ENCODE assay signal across 20 cellular contexts in the genomic region with DNA sequence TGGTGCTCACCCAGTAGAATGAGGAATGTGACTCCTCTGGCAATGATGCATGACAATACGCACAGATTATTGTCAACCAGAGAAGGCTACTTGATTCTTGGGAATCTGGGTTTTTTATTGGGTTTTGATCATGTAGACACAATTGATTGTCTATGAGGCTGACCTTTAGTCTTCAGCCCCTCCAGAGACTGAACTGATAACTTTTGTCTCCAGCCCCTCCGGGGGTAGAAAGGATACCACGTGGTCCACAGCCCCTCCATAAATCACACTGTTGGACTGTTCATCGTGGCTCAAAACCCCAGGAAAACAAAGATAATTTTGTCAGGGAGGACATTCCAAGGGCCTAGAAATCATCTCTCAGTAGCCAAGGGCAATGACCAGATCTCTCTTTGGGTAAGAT. TPM values are rescaled to one million over a fixed set of nuclear protein-coding genes. Genes with fewer than 3 reads are reported as not detected.
"Had no signal": no experiment of that assay in that cellular context is flagged by ENCODE, and none has a peak within 500 bp of the region (broad histone marks: within the 10 kb centered on the region; RNA-seq: fewer than 3 reads in every experiment).

No MANE protein-coding gene starts in this region.

- H3K9me3 ChIP-seq: MG63 had no signal

- H3K27me3 ChIP-seq: MG63 had no signal

- H3K36me3 ChIP-seq: MG63 had no signal

- ATAC-seq: HepG2, SK-N-SH treated with all-trans-retinoic acid at 6 μM for 48 hours had no signal

- H3K4me3 ChIP-seq: MG63 had no signal

- H3K27ac ChIP-seq: RWPE1 had no signal

- DNase-seq: IMR-90, Karpas-422, KG1, MG63, NCI-H1092 treated with DMSO at 0.1 percent for 48 hours, NCI-H146, NCI-H1694 treated with DMSO at 0.1 percent for 48 hours, NCI-H2029, NCI-H2081 treated with DMSO at 0.1 percent for 48 hours, NCI-H2171, NCI-H226, NCI-H446, NCI-H510A, NCI-H524 treated with DMSO at 0.1 percent for 48 hours, NCI-H69, NCI-H774, SHP77 had no signal

RNA-seq across cellular contexts. Expression of gene ADGRF5, which starts 57.5 kb away (rescaled TPM):
- total RNA-seq: HepG2, IMR-90 had no signal
- polyA plus RNA-seq: HepG2, IMR-90 had no signal
